In the genomic region with DNA sequence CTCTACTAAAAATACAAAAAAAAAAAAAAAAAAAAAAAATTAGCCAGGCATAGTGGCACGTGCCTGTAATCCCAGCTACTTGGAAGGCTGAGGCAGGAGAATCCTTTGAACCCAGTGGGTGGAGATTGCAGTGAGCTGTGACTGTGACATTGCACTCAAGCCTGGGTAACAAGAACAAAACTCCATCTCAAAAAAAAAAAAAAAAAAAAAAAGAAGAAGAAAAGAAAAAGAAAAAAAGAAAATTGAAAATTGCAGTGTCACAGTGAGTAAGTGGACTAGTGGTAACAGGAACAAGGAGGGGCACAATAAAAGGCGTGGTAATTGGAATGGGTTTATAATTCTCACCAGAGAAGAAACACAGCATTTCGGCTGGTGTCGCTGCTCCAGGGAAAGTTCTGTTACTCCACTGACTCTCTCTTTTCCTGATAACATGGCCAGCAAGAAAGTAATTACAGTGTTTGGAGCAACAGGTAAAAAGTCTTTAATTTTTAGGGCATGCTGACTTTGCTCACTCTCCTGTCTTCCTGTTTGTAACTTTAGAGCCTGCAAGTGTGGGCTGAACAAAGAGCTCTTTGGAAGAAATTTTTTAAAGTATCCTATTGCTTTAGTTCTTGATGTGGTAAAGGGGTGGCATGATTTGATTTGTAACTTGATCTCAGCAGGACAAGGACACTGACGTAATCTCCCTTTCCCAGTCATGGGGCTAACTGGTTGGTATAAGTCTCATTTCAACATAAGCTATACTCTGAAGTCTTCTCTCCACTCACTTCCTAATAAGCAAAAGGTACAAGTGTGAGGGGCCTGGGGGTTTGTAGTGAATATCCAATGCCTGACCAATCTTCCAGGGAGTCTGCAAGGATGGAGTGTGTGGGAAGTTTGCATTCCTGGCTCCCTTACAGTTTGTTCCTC, we compare ENCODE assay signal across 8 cellular contexts. TPM values are rescaled to one million over a fixed set of nuclear protein-coding genes. Genes with fewer than 3 reads are reported as not detected.
DNase-seq lines count a peak whose midpoint lies in the region; ATAC-seq and TF ChIP-seq lines count a peak whose summit lies in the region.

No MANE protein-coding gene starts in this region.

- H3K27me3 ChIP-seq in rectal smooth muscle tissue (ENCODE audit: control insufficient read depth, insufficient read depth, low read length) (no peaks in the 10 kb centered on the region), spleen (replicated peaks in 1 of 7) (peaks cover 0 to 15% (median 0%) of the 10 kb centered on the region in 7 donors)

- H3K36me3 ChIP-seq in rectal smooth muscle tissue (ENCODE audit: control insufficient read depth, insufficient read depth, low read length) (no peaks in the 10 kb centered on the region), spleen (no peaks in the 10 kb centered on the region)

- H3K4me1 ChIP-seq in rectal smooth muscle tissue (ENCODE audit: control insufficient read depth, insufficient read depth, low read length) (no peaks in the 10 kb centered on the region), spleen (peaks cover 0 to 7% (median 0%) of the 10 kb centered on the region in 6 donors)

- 21 to 44% (median 33%) methylated on average over 5 of the region's 5 CpGs for WGBS in spleen, 5 donors

- H3K27ac ChIP-seq in rectal smooth muscle tissue (ENCODE audit: low read depth, low read length) (no peak overlapping the region), spleen (peak overlapping the region in 3 of 8 donors; percentile 28 to 65 (median 64))

- TF ChIP-seq POLR2A in spleen (IDR thresholded peaks at IDR 0.05) = no peak

- peak; percentile 51 for DNase-seq in GF-D8 (lab: John Stamatoyannopoulos, UW)
- peak; percentile 24 for DNase-seq in NCI-H69 (lab: John Stamatoyannopoulos, UW)
- DNase-seq in epidermal melanocyte (ENCODE audit: insufficient read length, low spot score) = peak; percentile 63
- DNase-seq in islet precursor cell = no peak
- no peak for DNase-seq in spleen
- no peak for DNase-seq in NCI-H1092 treated with DMSO at 0.1 percent for 48 hours (lab: John Stamatoyannopoulos, UW)

- H3K9ac ChIP-seq in rectal smooth muscle tissue (ENCODE audit: low read length) = no peak overlapping the region

- intact Hi-C loops in spleen (cut with DNase I; ENCODE audit: low total_unique reads) = no loop called here

- H3K4me3 ChIP-seq in rectal smooth muscle tissue (ENCODE audit: low read length) (peak overlapping the region; percentile 31), spleen (no peak overlapping the region)

- TF ChIP-seq CTCF in spleen (IDR thresholded peaks at IDR 0.05 in 8 of 11, conservative IDR thresholded peaks at IDR 0.05 in 3 of 11) = no peak

- H3K9me3 ChIP-seq in spleen = peaks cover 0 to 8% (median 0%) of the 10 kb centered on the region in 8 donors

- no peak for ATAC-seq in HG03469 (IDR thresholded peaks at IDR 0.05; ENCODE audit: unreplicated experiment)

RNA-seq across cellular contexts. Expression of a gene that starts 22.0 kb away (rescaled TPM):
- 100 to 1,000 TPM; 136 to 235 (median 147) TPM for total RNA-seq in spleen
- polyA plus RNA-seq in spleen = 100 to 1,000 TPM; 101 to 113 (median 110) TPM

Comparison
In these comparisons a context has a peak if more than half of its experiments do, and no peak if none do; other contexts are left out.
1. DNase-seq: peak in GF-D8 (single experiment), NCI-H69 (single experiment) and epidermal melanocyte (single experiment); none in islet precursor cell (single experiment), spleen (single experiment) and NCI-H1092 treated with DMSO at 0.1 percent for 48 hours (single experiment).